12 cellular contexts compared by ENCODE assay signal in genomic region chr14:37597538-37598084, GRCh38. TPM values are rescaled to one million over a fixed set of nuclear protein-coding genes. Genes with fewer than 3 reads are reported as not detected.
A peak's percentile ranks its signal among the peaks of the same experiment; 100 is the strongest.
DNase-seq lines count a peak whose midpoint lies in the region; ATAC-seq, FAIRE-seq and TF ChIP-seq lines count a peak whose summit lies in the region.
"Had no signal": no experiment of that assay in that cellular context is flagged by ENCODE, and none has a peak within 500 bp of the region (broad histone marks: within the 10 kb centered on the region; RNA-seq: fewer than 3 reads in every experiment).

No MANE protein-coding gene starts in this region.

- TF ChIP-seq EP300 in HepG2 (IDR thresholded peaks at IDR 0.05; ENCODE audit: low read depth in 2 of 2, low read length in 2 of 2) (no peak), HepG2 (CRISPR knock-in tag; IDR thresholded peaks at IDR 0.05; ENCODE audit: borderline replicate concordance) (no peak)

- TF ChIP-seq POLR2A in HepG2 (IDR thresholded peaks at IDR 0.05; ENCODE audit: insufficient read depth in 1 of 2, low read depth in 2 of 2, low read length in 2 of 2) (no peak), right lobe of liver (IDR thresholded peaks at IDR 0.05) (no peak)

- no peak overlapping the region for H3K4me2 ChIP-seq in HepG2 (ENCODE audit: low read depth, low read length)

- no peaks in the 10 kb centered on the region; a peak in 1 of 5 replicates for H3K27me3 ChIP-seq in HepG2 (ENCODE audit: control insufficient read depth in 1 of 2, insufficient read depth in 2 of 2, low read length in 2 of 2)
- H3K27me3 ChIP-seq in right lobe of liver = no peaks in the 10 kb centered on the region
- H3K27me3 ChIP-seq in adipocyte (replicated peaks; ENCODE audit: control insufficient read depth, insufficient read depth, low read length) = peaks cover 84% of the 10 kb centered on the region
- H3K27me3 ChIP-seq in upper lobe of right lung = peaks cover 89% of the 10 kb centered on the region

- no peak for FAIRE-seq in HepG2 (lab: Jason Lieb, UNC)
- FAIRE-seq in kidney (lab: Jason Lieb, UNC) = no peak

- no peak for DNase-seq in HepG2 (ENCODE audit: low spot score)
- no peak for DNase-seq in right lobe of liver
- DNase-seq in adipocyte (ENCODE audit: low read depth) = peak; percentile 31
- peak; percentile 27 for DNase-seq in iris pigment epithelial cell (ENCODE audit: low read depth)
- DNase-seq in upper lobe of right lung = peak; percentile 77
- DNase-seq in mesenteric fat pad (ENCODE audit: low spot score) = no peak
- DNase-seq in kidney = no peak
- DNase-seq in activated CD8-positive, alpha-beta memory T cell treated with anti-CD3 and anti-CD28 coated beads for 24 hours = no peak
- DNase-seq: activated CD4-positive, alpha-beta T cell treated with anti-CD3 and anti-CD28 coated beads for 48 hours; effector memory CD8-positive, alpha-beta T cell had no signal

- no peaks in the 10 kb centered on the region for H4K20me1 ChIP-seq in HepG2 (ENCODE audit: insufficient read depth, low read length)

- H2AFZ ChIP-seq in HepG2 (ENCODE audit: low read length) = no peak overlapping the region
- H2AFZ ChIP-seq: parathyroid adenoma had no signal

- CTCF ChIA-PET in HepG2 (lab: Yijun Ruan, JAX; ENCODE audit: low intra/inter-chr PET ratio, low total read pairs) = no interaction called here

- peaks cover 47% of the 10 kb centered on the region for H3K4me1 ChIP-seq in HepG2 (ENCODE audit: insufficient read depth, low read length)
- H3K4me1 ChIP-seq in right lobe of liver = peaks cover 0 to 31% (median 14%) of the 10 kb centered on the region in 4 donors
- H3K4me1 ChIP-seq in adipocyte (ENCODE audit: control insufficient read depth, insufficient read depth, low read length) = peaks cover 7% of the 10 kb centered on the region
- H3K4me1 ChIP-seq in upper lobe of right lung = peaks cover 20% of the 10 kb centered on the region
- H3K4me1 ChIP-seq in kidney (ENCODE audit: control insufficient read depth in 1 of 2, insufficient read depth in 1 of 2, low read depth in 1 of 2, low read length in 2 of 2) = peaks cover 0 to 9% of the 10 kb centered on the region in 2 donors
- H3K4me1 ChIP-seq: parathyroid adenoma had no signal

- in situ Hi-C loops in HepG2 (cut with HindIII; ENCODE audit: extremely low pct_ligation_motif_present, low pct_unique_long_range_greater_than_20kb) = no loop called here

- H3K36me3 ChIP-seq in HepG2 (replicated peaks in 1 of 2; ENCODE audit: control insufficient read depth in 1 of 2, insufficient read depth in 2 of 2, low read length in 2 of 2) (peaks cover under 1 to 5% of the 10 kb centered on the region in 2 experiments; a peak in 3 of 5 replicates), right lobe of liver (no peaks in the 10 kb centered on the region), adipocyte (ENCODE audit: control insufficient read depth, insufficient read depth, low read length, severe bottlenecking) (no peaks in the 10 kb centered on the region), upper lobe of right lung (no peaks in the 10 kb centered on the region), kidney (ENCODE audit: control insufficient read depth in 1 of 2, insufficient read depth in 2 of 2, low read length in 2 of 2) (no peaks in the 10 kb centered on the region)

- peak; percentile 33 for TF ChIP-seq CTCF in HepG2 (CRISPR knock-in tag; IDR thresholded peaks at IDR 0.05)
- no peak for TF ChIP-seq CTCF in right lobe of liver (IDR thresholded peaks at IDR 0.05)
- peak; percentile 31 for TF ChIP-seq CTCF in upper lobe of right lung (IDR thresholded peaks at IDR 0.05)
- TF ChIP-seq CTCF in kidney (IDR thresholded peaks at IDR 0.05; ENCODE audit: borderline replicate concordance, extremely low read depth, insufficient read depth) = no peak

- peaks cover 55% of the 10 kb centered on the region for H3K79me2 ChIP-seq in HepG2 (ENCODE audit: insufficient read depth, low read length)
- H3K79me2 ChIP-seq: parathyroid adenoma had no signal

- POLR2A ChIA-PET in HepG2 (lab: Yijun Ruan, JAX) = interaction anchor here (0.7 to 3.3 kb wide), 2 partner anchors 10 to 20 kb away, joined by 3 to 27 read pairs; no protein-coding TSS in a partner anchor

- ATAC-seq in HepG2 (no peak), right lobe of liver (no peak), upper lobe of right lung (no peak)
- ATAC-seq: effector memory CD8-positive, alpha-beta T cell; stimulated activated memory B cell treated with anti-CD40 and anti-IgM and Interleukin-4, amounts not matched to agents 10 μg/mL and 1 μg/mL and 100 μg/mL, for 72 hours had no signal

- intact Hi-C loops in HepG2 (cut with micrococcal nuclease; ENCODE audit: unreplicated experiment) = loop anchor here (2.0 kb wide), 1 partner anchor 193 kb away; no protein-coding TSS in a partner anchor
- intact Hi-C loops in right lobe of liver (cut with DNase I) = no loop called here
- intact Hi-C loops in upper lobe of right lung (cut with DNase I) = no loop called here
- intact Hi-C loops in kidney (cut with DNase I) = no loop called here

- no TSS peak for BruUV-seq in HepG2 (replicated peaks; lab: Mats Ljungman, UMichigan)

- TF ChIP-seq RAD21 in HepG2 (CRISPR knock-in tag; IDR thresholded peaks at IDR 0.05) = no peak

- H3K4me3 ChIP-seq in HepG2 (replicated peaks in 1 of 3; ENCODE audit: insufficient read depth in 1 of 3, low read depth in 2 of 3, low read length in 3 of 3) = no peak overlapping the region
- no peak overlapping the region for H3K4me3 ChIP-seq in right lobe of liver
- H3K4me3 ChIP-seq in adipocyte (ENCODE audit: low read length) = no peak overlapping the region
- H3K4me3 ChIP-seq in upper lobe of right lung = peak overlapping the region; percentile 46
- no peak overlapping the region for H3K4me3 ChIP-seq in kidney (ENCODE audit: low read length in 2 of 2)

- H3K9ac ChIP-seq in HepG2 (ENCODE audit: insufficient read depth, low read depth, low read length) (no peak overlapping the region), adipocyte (ENCODE audit: low read length) (no peak overlapping the region), kidney (ENCODE audit: low read length in 2 of 2) (no peak overlapping the region)
- H3K9ac ChIP-seq: parathyroid adenoma had no signal

- H3K27ac ChIP-seq in HepG2 (ENCODE audit: extremely low read length, insufficient read depth, low read length) (no peak overlapping the region), right lobe of liver (no peak overlapping the region), upper lobe of right lung (peak overlapping the region; percentile 86), kidney (ENCODE audit: low read depth in 2 of 2, low read length in 2 of 2) (no peak overlapping the region)
- H3K27ac ChIP-seq: parathyroid adenoma had no signal

- WGBS in HepG2 (ENCODE audit: low lambda C conversion rate) = 96% methylated on average over 23 of the region's 23 CpGs
- WGBS in right lobe of liver (ENCODE audit: insufficient coverage, low coverage, low lambda C conversion rate, missing lambda C conversion rate) = 46% methylated on average over 9 of the region's 23 CpGs

- H3K9me3 ChIP-seq in HepG2 (ENCODE audit: low read length) = no peaks in the 10 kb centered on the region
- no peaks in the 10 kb centered on the region for H3K9me3 ChIP-seq in right lobe of liver
- H3K9me3 ChIP-seq in adipocyte (ENCODE audit: control insufficient read depth, low read length) = peaks cover 6% of the 10 kb centered on the region
- no peaks in the 10 kb centered on the region for H3K9me3 ChIP-seq in upper lobe of right lung
- no peaks in the 10 kb centered on the region for H3K9me3 ChIP-seq in kidney (ENCODE audit: control insufficient read depth in 1 of 2, low read length in 2 of 2)

RNA-seq across cellular contexts. Expression of gene TTC6, which starts 2.2 kb away (rescaled TPM):
- total RNA-seq in HepG2 (2016; rRNA removed; fragmentation: Illumina TruSeq; extraction: Trizol) (13.2 and 27.4 TPM in 2 replicates), right lobe of liver (10 to 100 TPM in 1 of 6 experiments, 1 to 10 TPM in 5; 3.7 to 10.4 (median 4.6) TPM), upper lobe of right lung (7.9 TPM), mesenteric fat pad (not detected), kidney (not detected)
- 21.5 and 24.0 TPM in 2 replicates for total RNA-seq in HepG2 (2016; cell fraction: cytosol; rRNA removed; fragmentation: Illumina TruSeq; extraction: Trizol; ENCODE audit: low read depth)
- total RNA-seq in HepG2 (2016; cell fraction: insoluble cytoplasmic fraction; rRNA removed; fragmentation: Illumina TruSeq; extraction: Trizol) = 11.2 and 26.5 TPM in 2 replicates
- total RNA-seq in HepG2 (2016; cell fraction: membrane; rRNA removed; fragmentation: Illumina TruSeq; extraction: Trizol) = 16.2 and 16.4 TPM in 2 replicates
- total RNA-seq in HepG2 (2016; cell fraction: nucleus; rRNA removed; fragmentation: Illumina TruSeq; extraction: Trizol) = 87.8 and 88.1 TPM in 2 replicates
- polyA plus RNA-seq in HepG2 (2011; rRNA removed) (8.6 and 9.3 TPM in 2 replicates), kidney (ENCODE audit: insufficient read depth, low read depth, low replicate concordance) (not detected)
- 2.6 and 3.9 TPM in 2 replicates for polyA plus RNA-seq in HepG2 (2011; cell fraction: cytosol; rRNA removed)
- 28.3 and 28.6 TPM in 2 replicates for polyA plus RNA-seq in HepG2 (2011; cell fraction: nucleus; rRNA removed)
- 7.9 and 8.5 TPM in 2 replicates for polyA plus RNA-seq in HepG2 (2012)
- polyA plus RNA-seq in HepG2 (2016; cell fraction: cytosol; fragmentation: Illumina TruSeq; extraction: Trizol; ENCODE audit: low read depth) = 3.5 and 4.5 TPM in 2 replicates
- 5.4 and 8.4 TPM in 2 replicates for polyA plus RNA-seq in HepG2 (2016; cell fraction: insoluble cytoplasmic fraction; fragmentation: Illumina TruSeq; extraction: Trizol; ENCODE audit: low read depth)
- polyA plus RNA-seq in HepG2 (2016; cell fraction: membrane; fragmentation: Illumina TruSeq; extraction: Trizol; ENCODE audit: low read depth) = 4.9 and 5.2 TPM in 2 replicates
- 52.2 and 52.8 TPM in 2 replicates for polyA plus RNA-seq in HepG2 (2016; cell fraction: nucleus; fragmentation: Illumina TruSeq; extraction: Trizol; ENCODE audit: insufficient read depth, low read depth)
- polyA minus RNA-seq in HepG2 (2011; rRNA and poly(A)+ RNA removed; ENCODE audit: low replicate concordance) = 0.61 and 8.5 TPM in 2 replicates
- polyA minus RNA-seq in HepG2 (2011; cell fraction: cytosol; rRNA and poly(A)+ RNA removed) = 4.9 and 5.1 TPM in 2 replicates
- 136 TPM in 2 replicates for polyA minus RNA-seq in HepG2 (2011; cell fraction: nucleus; rRNA and poly(A)+ RNA removed)

RNA-seq across cellular contexts. Expression of gene FOXA1, which starts 2.6 kb away (rescaled TPM):
- total RNA-seq in HepG2 (2016; rRNA removed; fragmentation: Illumina TruSeq; extraction: Trizol) (58.1 and 58.6 TPM in 2 replicates), right lobe of liver (10 to 100 TPM; 29.8 to 35.5 (median 32.5) TPM), upper lobe of right lung (20.6 TPM), mesenteric fat pad (not detected), kidney (not detected)
- 14.5 and 16.1 TPM in 2 replicates for total RNA-seq in HepG2 (2016; cell fraction: cytosol; rRNA removed; fragmentation: Illumina TruSeq; extraction: Trizol; ENCODE audit: low read depth)
- 51.7 and 53.7 TPM in 2 replicates for total RNA-seq in HepG2 (2016; cell fraction: insoluble cytoplasmic fraction; rRNA removed; fragmentation: Illumina TruSeq; extraction: Trizol)
- 58.2 and 61.8 TPM in 2 replicates for total RNA-seq in HepG2 (2016; cell fraction: membrane; rRNA removed; fragmentation: Illumina TruSeq; extraction: Trizol)
- total RNA-seq in HepG2 (2016; cell fraction: nucleus; rRNA removed; fragmentation: Illumina TruSeq; extraction: Trizol) = 59.1 and 60.1 TPM in 2 replicates
- polyA plus RNA-seq in HepG2 (2011; rRNA removed) (43.4 and 47.6 TPM in 2 replicates), kidney (ENCODE audit: insufficient read depth, low read depth, low replicate concordance) (not detected)
- 41.8 and 44.7 TPM in 2 replicates for polyA plus RNA-seq in HepG2 (2011; cell fraction: cytosol; rRNA removed)
- polyA plus RNA-seq in HepG2 (2011; cell fraction: nucleus; rRNA removed) = 54.5 and 66.1 TPM in 2 replicates
- 32.0 and 32.4 TPM in 2 replicates for polyA plus RNA-seq in HepG2 (2012)
- polyA plus RNA-seq in HepG2 (2016; cell fraction: cytosol; fragmentation: Illumina TruSeq; extraction: Trizol; ENCODE audit: low read depth) = 9.3 and 9.9 TPM in 2 replicates
- polyA plus RNA-seq in HepG2 (2016; cell fraction: insoluble cytoplasmic fraction; fragmentation: Illumina TruSeq; extraction: Trizol; ENCODE audit: low read depth) = 93.1 and 102 TPM in 2 replicates
- polyA plus RNA-seq in HepG2 (2016; cell fraction: membrane; fragmentation: Illumina TruSeq; extraction: Trizol; ENCODE audit: low read depth) = 37.3 and 39.0 TPM in 2 replicates
- polyA plus RNA-seq in HepG2 (2016; cell fraction: nucleus; fragmentation: Illumina TruSeq; extraction: Trizol; ENCODE audit: insufficient read depth, low read depth) = 98.8 and 112 TPM in 2 replicates
- polyA minus RNA-seq in HepG2 (2011; rRNA and poly(A)+ RNA removed; ENCODE audit: low replicate concordance) = 4.0 and 60.9 TPM in 2 replicates
- 54.0 and 57.6 TPM in 2 replicates for polyA minus RNA-seq in HepG2 (2011; cell fraction: cytosol; rRNA and poly(A)+ RNA removed)
- 76.0 and 85.0 TPM in 2 replicates for polyA minus RNA-seq in HepG2 (2011; cell fraction: nucleus; rRNA and poly(A)+ RNA removed)

Comparison
In these comparisons a context has a peak if more than half of its experiments do, and no peak if none do; other contexts are left out.
1. CTCF ChIP-seq: peak in HepG2 (single experiment) and upper lobe of right lung (single experiment); none in right lobe of liver (0 of 4) and kidney (single experiment).
2. DNase-seq: peak in adipocyte (single experiment), iris pigment epithelial cell (single experiment) and upper lobe of right lung (single experiment); none in HepG2 (single experiment), right lobe of liver (0 of 3), mesenteric fat pad (single experiment), kidney (single experiment) and activated CD8-positive, alpha-beta memory T cell treated with anti-CD3 and anti-CD28 coated beads for 24 hours (single experiment).
3. RNA of gene FOXA1, which starts 2.6 kb away (total RNA-seq): 14.5 to 61.8 TPM in HepG2, 29.8 to 35.5 TPM in right lobe of liver and 20.6 TPM in upper lobe of right lung (single experiment); not detected in mesenteric fat pad (single experiment) and not detected in kidney (single experiment); every median in the first group is over 10 times any median in the second.